Comparison of ENCODE assay signal across 8 cellular contexts in genomic region chr6:35489995-35490791, GRCh38. TPM values are rescaled to one million over a fixed set of nuclear protein-coding genes. Genes with fewer than 3 reads are reported as not detected.
DNase-seq lines count a peak whose midpoint lies in the region; ATAC-seq and TF ChIP-seq lines count a peak whose summit lies in the region.

No MANE protein-coding gene starts in this region.

- ATAC-seq in body of pancreas, result peak; percentile 26

- no peaks in the 10 kb centered on the region for H3K9me3 Mint-ChIP-seq in HFFc6

- DNase-seq in HFFc6, result peak; percentile 56
- peak; percentile 52 to 81 (median 74) for DNase-seq in body of pancreas
- DNase-seq in iPS-NIHi7 (ENCODE audit: extremely low spot score), result peak; percentile 77
- no peak for DNase-seq in spleen
- no peak for DNase-seq in SIG-M5 treated with dmso at 0.1 percent for 504 hours (lab: John Stamatoyannopoulos, UW; ENCODE audit: unreplicated experiment)
- DNase-seq in T-helper 9 cell, result no peak
- DNase-seq in stimulated activated CD4-positive, alpha-beta T cell treated with anti-CD3 and anti-CD28 coated beads, Interleukin-4, amount 100 ng/mL, for 4 hours, result no peak
- DNase-seq in activated CD4-positive, alpha-beta T cell treated with anti-CD3 and anti-CD28 coated beads for 48 hours, result no peak

- H3K27me3 Mint-ChIP-seq in HFFc6 (ENCODE audit: insufficient read depth), result no peaks in the 10 kb centered on the region

- intact Hi-C loops in body of pancreas (cut with DNase I), result no loop called here
- intact Hi-C loops in spleen (cut with DNase I; ENCODE audit: low total_unique reads), result no loop called here

- no peaks in the 10 kb centered on the region for H3K36me3 ChIP-seq in body of pancreas (replicated peaks in 1 of 2; ENCODE audit: insufficient read depth in 1 of 2, low read depth in 2 of 2)
- H3K36me3 ChIP-seq in spleen, result no peaks in the 10 kb centered on the region

- no peak for TF ChIP-seq CTCF in HFFc6 (IDR thresholded peaks at IDR 0.05)
- TF ChIP-seq CTCF in body of pancreas (IDR thresholded peaks at IDR 0.05), result no peak
- no peak for TF ChIP-seq CTCF in spleen (IDR thresholded peaks at IDR 0.05 in 8 of 11, conservative IDR thresholded peaks at IDR 0.05 in 3 of 11)

- H3K4me1 ChIP-seq in body of pancreas (peaks cover 64% of the 10 kb centered on the region), spleen (peaks cover 0 to 97% (median 41%) of the 10 kb centered on the region in 6 donors)

- no peaks in the 10 kb centered on the region; the same call in 1 of the 2 replicates for H3K36me3 Mint-ChIP-seq in HFFc6 (ENCODE audit: low read depth)

- peak overlapping the region; percentile 87 for H3K27ac Mint-ChIP-seq in HFFc6

- H3K9me3 ChIP-seq in body of pancreas (no peaks in the 10 kb centered on the region), spleen (no peaks in the 10 kb centered on the region)

- no peak overlapping the region for H3K4me3 ChIP-seq in body of pancreas
- H3K4me3 ChIP-seq in spleen, result no peak overlapping the region

- TF ChIP-seq POLR2A in body of pancreas (IDR thresholded peaks at IDR 0.05), result no peak
- no peak for TF ChIP-seq POLR2A in spleen (IDR thresholded peaks at IDR 0.05)

- WGBS in body of pancreas, 2 donors, result 35 to 58% methylated on average over 10 to 28 of the region's 28 CpGs
- WGBS in spleen, 5 donors, result 42 to 56% (median 50%) methylated on average over 17 to 28 of the region's 28 CpGs

- peaks cover 77% of the 10 kb centered on the region for H3K4me1 Mint-ChIP-seq in HFFc6 (ENCODE audit: low read depth)

- H3K27me3 ChIP-seq in body of pancreas (no peaks in the 10 kb centered on the region), spleen (replicated peaks in 1 of 7) (peaks cover 0 to 42% (median 3%) of the 10 kb centered on the region in 7 donors)

- peak overlapping the region in 3 of 4 donors; percentile 2 to 42 (median 36) for H3K27ac ChIP-seq in body of pancreas
- peak overlapping the region in 5 of 8 donors; percentile 6 to 55 (median 26) for H3K27ac ChIP-seq in spleen

- peak overlapping the region; percentile 67 for H3K4me3 Mint-ChIP-seq in HFFc6

RNA-seq across cellular contexts. Expression of gene TEAD3, which starts 6.7 kb away (rescaled TPM):
- total RNA-seq in HFFc6 (2021; fragmentation: NEBNext Ultra II Directional; extraction: Animal tissue kit (Norgen Biotek cat#: 25700)), result 10 to 100 TPM; 34.2 to 39.5 (median 36.5) TPM
- 1 to 10 TPM; 6.5 to 8.9 TPM for total RNA-seq in body of pancreas
- 10 to 100 TPM in 3 of 7 donors, 1 to 10 TPM in 4; 2.8 to 15.2 (median 9.3) TPM for total RNA-seq in spleen
- polyA plus RNA-seq in spleen, result 1 to 10 TPM; 2.5 to 4.4 (median 2.9) TPM

RNA-seq across cellular contexts. Expression of gene RPL10A, which starts 22.0 kb away (rescaled TPM):
- 1,000 to 10,000 TPM; 1,220 to 1,355 (median 1,285) TPM for total RNA-seq in HFFc6 (2021; fragmentation: NEBNext Ultra II Directional; extraction: Animal tissue kit (Norgen Biotek cat#: 25700))
- 100 to 1,000 TPM; 563 to 782 TPM for total RNA-seq in body of pancreas
- total RNA-seq in spleen, result 1,000 to 10,000 TPM in 4 of 7 donors, 100 to 1,000 TPM in 3; 962 to 1,187 (median 1,013) TPM
- polyA plus RNA-seq in spleen, result 1,000 to 10,000 TPM; 2,382 to 3,148 (median 2,560) TPM

RNA-seq across cellular contexts. Expression of gene TULP1, which starts 22.5 kb away (rescaled TPM):
- total RNA-seq in HFFc6 (2021; fragmentation: NEBNext Ultra II Directional; extraction: Animal tissue kit (Norgen Biotek cat#: 25700)), result not detected
- total RNA-seq in body of pancreas, result not detected
- not detected for total RNA-seq in spleen
- polyA plus RNA-seq in spleen, result under 1 TPM; 0.03 to 0.09 (median 0.04) TPM

RNA-seq across cellular contexts. Expression of gene FANCE, which starts 38.1 kb away (rescaled TPM):
- total RNA-seq in HFFc6 (2021; fragmentation: NEBNext Ultra II Directional; extraction: Animal tissue kit (Norgen Biotek cat#: 25700)), result 10 to 100 TPM in 1 of 6 experiments, 1 to 10 TPM in 5; 7.2 to 10.7 (median 9.2) TPM
- total RNA-seq in body of pancreas, result 1 to 10 TPM; 4.9 to 9.2 TPM
- total RNA-seq in spleen, result 1 to 10 TPM; 3.2 to 5.8 (median 4.3) TPM
- 1 to 10 TPM; 2.9 to 5.4 (median 3.6) TPM for polyA plus RNA-seq in spleen

Comparison
In these comparisons a context has a peak if more than half of its experiments do, and no peak if none do; other contexts are left out.
1. DNase-seq: peak in HFFc6 (single experiment), body of pancreas (4 of 4) and iPS-NIHi7 (single experiment); none in spleen (single experiment), SIG-M5 treated with dmso at 0.1 percent for 504 hours (single experiment), T-helper 9 cell (single experiment), stimulated activated CD4-positive, alpha-beta T cell treated with anti-CD3 and anti-CD28 coated beads, Interleukin-4, amount 100 ng/mL, for 4 hours (0 of 2) and activated CD4-positive, alpha-beta T cell treated with anti-CD3 and anti-CD28 coated beads for 48 hours (single experiment).